30 cellular contexts compared by ENCODE assay signal in genomic region chr14:79614443-79614842, GRCh38.
"Had no signal": no experiment of that assay in that cellular context is flagged by ENCODE, and none has a peak within 500 bp of the region (broad histone marks: within the 10 kb centered on the region; RNA-seq: fewer than 3 reads in every experiment).

No MANE protein-coding gene starts in this region.

- H3K36me3 Mint-ChIP-seq: activated CD4-positive, alpha-beta memory T cell treated with anti-CD3 and anti-CD28 coated beads for 36 hours; activated CD8-positive, alpha-beta memory T cell treated with anti-CD3 and anti-CD28 coated beads, Interleukin-2, amount 10 ng/mL, durations not matched to agents 7 days and 5 days; activated naive CD4-positive, alpha-beta T cell treated with anti-CD3 and anti-CD28 coated beads, Interleukin-2, amount 50 U/mL, for 24 hours; activated naive CD8-positive, alpha-beta T cell treated with anti-CD3 and anti-CD28 coated beads for 36 hours had no signal

- DNase-seq: activated B cell treated with CpG ODN at 0.5 μM for 24 hours; activated CD4-positive, alpha-beta memory T cell treated with anti-CD3 and anti-CD28 coated beads for 36 hours; activated CD4-positive, alpha-beta T cell treated with anti-CD3 and anti-CD28 coated beads for 48 hours; activated CD4-positive, alpha-beta T cell treated with anti-CD3 and anti-CD28 coated beads, Interleukin-2, amount 50 U/mL, for 1 hour; activated CD8-positive, alpha-beta memory T cell treated with anti-CD3 and anti-CD28 coated beads, Interleukin-2, amount 10 ng/mL, durations not matched to agents 7 days and 5 days; activated CD8-positive, alpha-beta memory T cell treated with anti-CD3 and anti-CD28 coated beads, Interleukin-2, amount 50 U/mL, for 4 hours; activated CD8-positive, alpha-beta T cell treated with anti-CD3 and anti-CD28 coated beads, Interleukin-2, amount 10 ng/mL, durations not matched to agents 7 days and 5 days; activated effector memory CD4-positive, alpha-beta T cell treated with anti-CD3 and anti-CD28 coated beads, Interleukin-2, amount 50 U/mL, for 16 hours; activated naive CD4-positive, alpha-beta T cell treated with anti-CD3 and anti-CD28 coated beads for 36 hours; activated naive CD8-positive, alpha-beta T cell treated with anti-CD3 and anti-CD28 coated beads for 36 hours; activated naive CD8-positive, alpha-beta T cell treated with anti-CD3 and anti-CD28 coated beads, Interleukin-2, amount 50 U/mL, for 24 hours; activated T-cell treated with anti-CD3 and anti-CD28 coated beads, Interleukin-2, amount 50 U/mL, for 1 hour; activated T-cell treated with anti-CD3 and anti-CD28 coated beads, Interleukin-2, amount 50 U/mL, for 48 hours; adrenal gland; aorta; body of pancreas; cortex of kidney; dermis blood vessel endothelial cell; effector CD4-positive, alpha-beta T cell; effector memory CD8-positive, alpha-beta T cell; esophagus squamous epithelium; T-helper 1 cell; T-helper 17 cell; T1000 had no signal

- H3K4me1 ChIP-seq: adrenal gland, body of pancreas, esophagus squamous epithelium had no signal

- ATAC-seq: activated CD4-positive, CD25-positive, alpha-beta regulatory T cell treated with anti-CD3 and anti-CD28 coated beads, Interleukin-2, amount 50 U/mL, for 24 hours; activated CD8-positive, alpha-beta memory T cell treated with anti-CD3 and anti-CD28 coated beads, Interleukin-2, amount 10 ng/mL, durations not matched to agents 7 days and 5 days; activated CD8-positive, alpha-beta T cell treated with anti-CD3 and anti-CD28 coated beads, Interleukin-2, amount 10 ng/mL, durations not matched to agents 7 days and 5 days; activated naive CD8-positive, alpha-beta T cell treated with anti-CD3 and anti-CD28 coated beads, Interleukin-2, amount 50 U/mL, for 24 hours; body of pancreas; effector memory CD8-positive, alpha-beta T cell; T-helper 17 cell had no signal

- H3K27ac Mint-ChIP-seq: activated B cell treated with CpG ODN at 0.5 μM for 24 hours; activated CD4-positive, alpha-beta memory T cell treated with anti-CD3 and anti-CD28 coated beads for 36 hours; activated CD8-positive, alpha-beta memory T cell treated with anti-CD3 and anti-CD28 coated beads, Interleukin-2, amount 10 ng/mL, durations not matched to agents 7 days and 5 days; activated CD8-positive, alpha-beta T cell treated with anti-CD3 and anti-CD28 coated beads, Interleukin-2, amount 10 ng/mL, durations not matched to agents 7 days and 5 days; activated naive CD4-positive, alpha-beta T cell treated with anti-CD3 and anti-CD28 coated beads for 36 hours; activated naive CD4-positive, alpha-beta T cell treated with anti-CD3 and anti-CD28 coated beads, Interleukin-2, amount 50 U/mL, for 24 hours; activated naive CD8-positive, alpha-beta T cell treated with anti-CD3 and anti-CD28 coated beads for 36 hours; activated naive CD8-positive, alpha-beta T cell treated with anti-CD3 and anti-CD28 coated beads, Interleukin-2, amount 50 U/mL, for 24 hours; activated T-helper 1 cell treated with anti-CD3 and anti-CD28 coated beads, Interleukin-12 subunit alpha, Interleukin-12 subunit beta, Interleukin-2, Interleukin-4 antibody, amounts not matched to agents 30 ng/mL and 10 ng/mL and 1 ng/mL, durations not matched to agents 14 hours and 24 hours and 36 hours; activated T-helper 2 cell treated with anti-CD3 and anti-CD28 coated beads, Interferon-gamma antibody, Interleukin-2, Interleukin-4, amounts not matched to agents 10 μg/mL and 5 μg/mL and 100 μg/mL, durations not matched to agents 14 hours and 24 hours and 36 hours; effector memory CD8-positive, alpha-beta T cell; T-helper 17 cell; T-helper 2 cell treated with Interferon-gamma antibody and Interleukin-4, amounts not matched to agents 5 μg/mL and 100 μg/mL, for 36 hours had no signal

- H3K27me3 ChIP-seq: adrenal gland, body of pancreas, esophagus squamous epithelium had no signal

- H3K4me3 Mint-ChIP-seq: activated B cell treated with CpG ODN at 0.5 μM for 24 hours; activated CD4-positive, alpha-beta memory T cell treated with anti-CD3 and anti-CD28 coated beads for 36 hours; activated CD8-positive, alpha-beta memory T cell treated with anti-CD3 and anti-CD28 coated beads, Interleukin-2, amount 10 ng/mL, durations not matched to agents 7 days and 5 days; activated CD8-positive, alpha-beta T cell treated with anti-CD3 and anti-CD28 coated beads, Interleukin-2, amount 10 ng/mL, durations not matched to agents 7 days and 5 days; activated naive CD4-positive, alpha-beta T cell treated with anti-CD3 and anti-CD28 coated beads for 36 hours; activated naive CD4-positive, alpha-beta T cell treated with anti-CD3 and anti-CD28 coated beads, Interleukin-2, amount 50 U/mL, for 24 hours; activated naive CD8-positive, alpha-beta T cell treated with anti-CD3 and anti-CD28 coated beads for 36 hours; activated naive CD8-positive, alpha-beta T cell treated with anti-CD3 and anti-CD28 coated beads, Interleukin-2, amount 50 U/mL, for 24 hours; activated T-helper 1 cell treated with anti-CD3 and anti-CD28 coated beads, Interleukin-12 subunit alpha, Interleukin-12 subunit beta, Interleukin-2, Interleukin-4 antibody, amounts not matched to agents 30 ng/mL and 10 ng/mL and 1 ng/mL, durations not matched to agents 14 hours and 24 hours and 36 hours; effector memory CD8-positive, alpha-beta T cell; T-helper 17 cell; T-helper 2 cell treated with Interferon-gamma antibody and Interleukin-4, amounts not matched to agents 5 μg/mL and 100 μg/mL, for 36 hours had no signal

- H3K36me3 ChIP-seq: adrenal gland, esophagus squamous epithelium, WERI-Rb-1 had no signal

- H3K4me3 ChIP-seq: adrenal gland, body of pancreas, esophagus squamous epithelium had no signal

- H3K27ac ChIP-seq: adrenal gland, body of pancreas, esophagus squamous epithelium, WERI-Rb-1 had no signal

- H3K9me3 ChIP-seq: adrenal gland, body of pancreas, esophagus squamous epithelium had no signal

- H3K4me1 Mint-ChIP-seq: activated B cell treated with CpG ODN at 0.5 μM for 24 hours; activated CD8-positive, alpha-beta memory T cell treated with anti-CD3 and anti-CD28 coated beads, Interleukin-2, amount 10 ng/mL, durations not matched to agents 7 days and 5 days; activated naive CD8-positive, alpha-beta T cell treated with anti-CD3 and anti-CD28 coated beads for 36 hours; activated naive CD8-positive, alpha-beta T cell treated with anti-CD3 and anti-CD28 coated beads, Interleukin-2, amount 50 U/mL, for 24 hours; T-helper 17 cell had no signal

- H3K27me3 Mint-ChIP-seq: activated B cell treated with CpG ODN at 0.5 μM for 24 hours; activated CD4-positive, alpha-beta memory T cell treated with anti-CD3 and anti-CD28 coated beads for 36 hours; activated CD8-positive, alpha-beta memory T cell treated with anti-CD3 and anti-CD28 coated beads, Interleukin-2, amount 10 ng/mL, durations not matched to agents 7 days and 5 days; activated naive CD4-positive, alpha-beta T cell treated with anti-CD3 and anti-CD28 coated beads, Interleukin-2, amount 50 U/mL, for 24 hours; activated naive CD8-positive, alpha-beta T cell treated with anti-CD3 and anti-CD28 coated beads for 36 hours; activated naive CD8-positive, alpha-beta T cell treated with anti-CD3 and anti-CD28 coated beads, Interleukin-2, amount 50 U/mL, for 24 hours; effector memory CD8-positive, alpha-beta T cell; T-helper 17 cell had no signal
